In genomic region chr22:40182231-40182835, GRCh38 we compare ENCODE assay signal across 9 cellular contexts. TPM values are rescaled to one million over a fixed set of nuclear protein-coding genes. Genes with fewer than 3 reads are reported as not detected.
DNase-seq lines count a peak whose midpoint lies in the region; ATAC-seq and TF ChIP-seq lines count a peak whose summit lies in the region.
"Had no signal": no experiment of that assay in that cellular context is flagged by ENCODE, and none has a peak within 500 bp of the region (broad histone marks: within the 10 kb centered on the region; RNA-seq: fewer than 3 reads in every experiment).

No MANE protein-coding gene starts in this region.

- H3K27me3 ChIP-seq in hepatocyte (no peaks in the 10 kb centered on the region), subcutaneous abdominal adipose tissue (ENCODE audit: control insufficient read depth in 5 of 5, insufficient read depth in 4 of 5, low read length in 5 of 5) (no peaks in the 10 kb centered on the region)

- CTCF ChIA-PET in activated CD8-positive, alpha-beta memory T cell treated with anti-CD3 and anti-CD28 coated beads, Interleukin-2, amount 10 ng/mL, durations not matched to agents 7 days and 5 days (lab: Charles Lee): interaction anchor here (1.2 kb wide), 1 partner anchor 7 kb away, joined by 3 read pairs; no protein-coding TSS in a partner anchor

- no peak overlapping the region for H3K4me3 ChIP-seq in hepatocyte
- no peak overlapping the region for H3K4me3 ChIP-seq in subcutaneous abdominal adipose tissue (ENCODE audit: low read depth in 1 of 5, low read length in 5 of 5)

- peak overlapping the region; percentile 79 for H3K27ac ChIP-seq in hepatocyte
- peak overlapping the region; percentile 51 for H3K27ac ChIP-seq in subcutaneous abdominal adipose tissue (ENCODE audit: low read depth, low read length)

- H3K27me3 Mint-ChIP-seq in activated T-cell treated with anti-CD3 and anti-CD28 coated beads, Interleukin-2, amount 50 U/mL, for 72 hours (ENCODE audit: low read depth): no peaks in the 10 kb centered on the region
- no peaks in the 10 kb centered on the region for H3K27me3 Mint-ChIP-seq in activated T-helper 2 cell treated with anti-CD3 and anti-CD28 coated beads, Interferon-gamma antibody, Interleukin-2, Interleukin-4, amounts not matched to agents 10 μg/mL and 5 μg/mL and 100 μg/mL, durations not matched to agents 14 hours and 24 hours and 36 hours (ENCODE audit: low read depth)
- H3K27me3 Mint-ChIP-seq in activated CD8-positive, alpha-beta memory T cell treated with anti-CD3 and anti-CD28 coated beads, Interleukin-2, amount 10 ng/mL, durations not matched to agents 7 days and 5 days: no peaks in the 10 kb centered on the region

- H3K9ac ChIP-seq in subcutaneous abdominal adipose tissue (ENCODE audit: low read length in 5 of 5): no peak overlapping the region

- H3K79me2 ChIP-seq in hepatocyte: peaks cover 91% of the 10 kb centered on the region

- H4K20me1 ChIP-seq in hepatocyte (ENCODE audit: insufficient read depth, poor library complexity, severe bottlenecking): peaks cover 51% of the 10 kb centered on the region

- no peaks in the 10 kb centered on the region for H3K9me2 ChIP-seq in hepatocyte (replicated peaks; ENCODE audit: insufficient read depth)

- H2AFZ ChIP-seq in hepatocyte: no peak overlapping the region

- 59% methylated on average over 4 of the region's 4 CpGs for WGBS in hepatocyte (ENCODE audit: low lambda C conversion rate, missing lambda C conversion rate)

- intact Hi-C loops in activated T-helper 2 cell treated with anti-CD3 and anti-CD28 coated beads, Interferon-gamma antibody, Interleukin-2, Interleukin-4, amounts not matched to agents 10 μg/mL and 5 μg/mL and 100 μg/mL, durations not matched to agents 14 hours and 24 hours and 36 hours (cut with micrococcal nuclease): no loop called here

- no peaks in the 10 kb centered on the region for H3K36me3 ChIP-seq in hepatocyte (replicated peaks; ENCODE audit: insufficient read depth, low read depth)
- H3K36me3 ChIP-seq in subcutaneous abdominal adipose tissue (ENCODE audit: control insufficient read depth in 5 of 5, insufficient read depth in 5 of 5, low read length in 5 of 5): no peaks in the 10 kb centered on the region

- H3K4me1 Mint-ChIP-seq in activated T-cell treated with anti-CD3 and anti-CD28 coated beads, Interleukin-2, amount 50 U/mL, for 72 hours (ENCODE audit: low read depth): peaks cover 69% of the 10 kb centered on the region
- peaks cover 54% of the 10 kb centered on the region for H3K4me1 Mint-ChIP-seq in activated T-helper 2 cell treated with anti-CD3 and anti-CD28 coated beads, Interferon-gamma antibody, Interleukin-2, Interleukin-4, amounts not matched to agents 10 μg/mL and 5 μg/mL and 100 μg/mL, durations not matched to agents 14 hours and 24 hours and 36 hours (ENCODE audit: low read depth)
- H3K4me1 Mint-ChIP-seq in activated CD8-positive, alpha-beta memory T cell treated with anti-CD3 and anti-CD28 coated beads, Interleukin-2, amount 10 ng/mL, durations not matched to agents 7 days and 5 days: peaks cover 45% of the 10 kb centered on the region

- peak overlapping the region; percentile 79 for H3K4me2 ChIP-seq in hepatocyte

- peaks cover 4 to 11% of the 10 kb centered on the region in 2 donors for H3K36me3 Mint-ChIP-seq in activated T-cell treated with anti-CD3 and anti-CD28 coated beads, Interleukin-2, amount 50 U/mL, for 72 hours (ENCODE audit: insufficient read depth in 2 of 2)
- peaks cover 24% of the 10 kb centered on the region for H3K36me3 Mint-ChIP-seq in activated T-helper 2 cell treated with anti-CD3 and anti-CD28 coated beads, Interferon-gamma antibody, Interleukin-2, Interleukin-4, amounts not matched to agents 10 μg/mL and 5 μg/mL and 100 μg/mL, durations not matched to agents 14 hours and 24 hours and 36 hours (ENCODE audit: low read depth)
- peaks cover 24% of the 10 kb centered on the region for H3K36me3 Mint-ChIP-seq in activated CD8-positive, alpha-beta memory T cell treated with anti-CD3 and anti-CD28 coated beads, Interleukin-2, amount 10 ng/mL, durations not matched to agents 7 days and 5 days

- H3K4me3 Mint-ChIP-seq in activated T-cell treated with anti-CD3 and anti-CD28 coated beads, Interleukin-2, amount 50 U/mL, for 72 hours: peak overlapping the region; percentile 36 to 83
- no peak overlapping the region for H3K4me3 Mint-ChIP-seq in activated T-helper 2 cell treated with anti-CD3 and anti-CD28 coated beads, Interferon-gamma antibody, Interleukin-2, Interleukin-4, amounts not matched to agents 10 μg/mL and 5 μg/mL and 100 μg/mL, durations not matched to agents 14 hours and 24 hours and 36 hours (ENCODE audit: low read depth)
- no peak overlapping the region for H3K4me3 Mint-ChIP-seq in activated CD8-positive, alpha-beta memory T cell treated with anti-CD3 and anti-CD28 coated beads, Interleukin-2, amount 10 ng/mL, durations not matched to agents 7 days and 5 days

- H3K9me3 Mint-ChIP-seq in activated T-cell treated with anti-CD3 and anti-CD28 coated beads, Interleukin-2, amount 50 U/mL, for 72 hours: peaks cover 0 to 4% of the 10 kb centered on the region in 2 donors
- no peaks in the 10 kb centered on the region for H3K9me3 Mint-ChIP-seq in activated T-helper 2 cell treated with anti-CD3 and anti-CD28 coated beads, Interferon-gamma antibody, Interleukin-2, Interleukin-4, amounts not matched to agents 10 μg/mL and 5 μg/mL and 100 μg/mL, durations not matched to agents 14 hours and 24 hours and 36 hours
- no peaks in the 10 kb centered on the region for H3K9me3 Mint-ChIP-seq in activated CD8-positive, alpha-beta memory T cell treated with anti-CD3 and anti-CD28 coated beads, Interleukin-2, amount 10 ng/mL, durations not matched to agents 7 days and 5 days (ENCODE audit: low read depth)

- H3K4me1 ChIP-seq in hepatocyte (ENCODE audit: insufficient read depth): peaks cover 48% of the 10 kb centered on the region
- H3K4me1 ChIP-seq in subcutaneous abdominal adipose tissue (ENCODE audit: control insufficient read depth in 5 of 5, insufficient read depth in 5 of 5, low read length in 5 of 5): peaks cover 7 to 66% (median 47%) of the 10 kb centered on the region in 5 donors

- peak overlapping the region; percentile 66 for H3K27ac Mint-ChIP-seq in activated T-cell treated with anti-CD3 and anti-CD28 coated beads, Interleukin-2, amount 50 U/mL, for 72 hours
- peak overlapping the region; percentile 64 for H3K27ac Mint-ChIP-seq in activated T-helper 2 cell treated with anti-CD3 and anti-CD28 coated beads, Interferon-gamma antibody, Interleukin-2, Interleukin-4, amounts not matched to agents 10 μg/mL and 5 μg/mL and 100 μg/mL, durations not matched to agents 14 hours and 24 hours and 36 hours
- no peak overlapping the region for H3K27ac Mint-ChIP-seq in activated CD8-positive, alpha-beta memory T cell treated with anti-CD3 and anti-CD28 coated beads, Interleukin-2, amount 10 ng/mL, durations not matched to agents 7 days and 5 days

- TF ChIP-seq CTCF in hepatocyte (IDR thresholded peaks at IDR 0.05; ENCODE audit: poor library complexity): no peak

- no peak for DNase-seq in activated T-cell treated with anti-CD3 and anti-CD28 coated beads, Interleukin-2, amount 50 U/mL, for 72 hours
- DNase-seq in activated T-cell treated with anti-CD3 and anti-CD28 coated beads for 4 hours (no peak), hepatocyte (ENCODE audit: low spot score) (no peak)
- DNase-seq in activated T-helper 2 cell treated with anti-CD3 and anti-CD28 coated beads, Interferon-gamma antibody, Interleukin-2, Interleukin-4, amounts not matched to agents 10 μg/mL and 5 μg/mL and 100 μg/mL, durations not matched to agents 14 hours and 24 hours and 36 hours (ENCODE audit: low spot score): no peak
- no peak for DNase-seq in activated CD8-positive, alpha-beta memory T cell treated with anti-CD3 and anti-CD28 coated beads, Interleukin-2, amount 10 ng/mL, durations not matched to agents 7 days and 5 days
- DNase-seq: stimulated activated CD8-positive, alpha-beta memory T cell treated with anti-CD3 and anti-CD28 coated beads, Interleukin-4, amount 100 ng/mL, for 48 hours had no signal

- ATAC-seq in activated T-cell treated with anti-CD3 and anti-CD28 coated beads, Interleukin-2, amount 50 U/mL, for 72 hours (replicated peaks in 1 of 2): no peak
- no peak for ATAC-seq in activated CD8-positive, alpha-beta memory T cell treated with anti-CD3 and anti-CD28 coated beads, Interleukin-2, amount 10 ng/mL, durations not matched to agents 7 days and 5 days
- ATAC-seq in HG02678 (IDR thresholded peaks at IDR 0.05; ENCODE audit: unreplicated experiment) (no peak), GM19324 (IDR thresholded peaks at IDR 0.05; ENCODE audit: low FRiP score, unreplicated experiment) (no peak)

- H3K9me3 ChIP-seq in hepatocyte (ENCODE audit: low read depth): no peaks in the 10 kb centered on the region
- no peaks in the 10 kb centered on the region for H3K9me3 ChIP-seq in subcutaneous abdominal adipose tissue (ENCODE audit: control insufficient read depth in 5 of 5, low read length in 5 of 5)

RNA-seq across cellular contexts. Expression of gene TNRC6B, which starts 4.6 kb away (rescaled TPM):
- 10 to 100 TPM; 62.5 to 65.3 TPM for total RNA-seq in activated T-cell treated with anti-CD3 and anti-CD28 coated beads, Interleukin-2, amount 50 U/mL, for 72 hours
- 28.0 and 34.1 TPM in 2 replicates for total RNA-seq in activated T-helper 2 cell treated with anti-CD3 and anti-CD28 coated beads, Interferon-gamma antibody, Interleukin-2, Interleukin-4, amounts not matched to agents 10 μg/mL and 5 μg/mL and 100 μg/mL, durations not matched to agents 14 hours and 24 hours and 36 hours
- total RNA-seq in hepatocyte: 25.8 TPM in 2 replicates
- 23.7 and 30.8 TPM in 2 replicates for polyA plus RNA-seq in hepatocyte
- total RNA-seq in activated CD8-positive, alpha-beta memory T cell treated with anti-CD3 and anti-CD28 coated beads, Interleukin-2, amount 10 ng/mL, durations not matched to agents 7 days and 5 days: 10 to 100 TPM; 40.0 to 72.5 TPM

Comparison
In these comparisons a context has a peak if more than half of its experiments do, and no peak if none do; other contexts are left out.
1. H3K4me3 Mint-ChIP-seq: peak in activated T-cell treated with anti-CD3 and anti-CD28 coated beads, Interleukin-2, amount 50 U/mL, for 72 hours (2 of 2); none in activated T-helper 2 cell treated with anti-CD3 and anti-CD28 coated beads, Interferon-gamma antibody, Interleukin-2, Interleukin-4, amounts not matched to agents 10 μg/mL and 5 μg/mL and 100 μg/mL, durations not matched to agents 14 hours and 24 hours and 36 hours (single experiment) and activated CD8-positive, alpha-beta memory T cell treated with anti-CD3 and anti-CD28 coated beads, Interleukin-2, amount 10 ng/mL, durations not matched to agents 7 days and 5 days (single experiment).